ENCODE assay signal across 1 cellular context in genomic region chr3:78670087-78670486, GRCh38.
TF ChIP-seq lines count a peak whose summit lies in the region.

No MANE protein-coding gene starts in this region.

TF ChIP-seq in GM23338, 12 proteins besides CTCF, POLR2A, EP300 and RAD21 (continued from another document):
- TF ChIP-seq, protein P1, sequence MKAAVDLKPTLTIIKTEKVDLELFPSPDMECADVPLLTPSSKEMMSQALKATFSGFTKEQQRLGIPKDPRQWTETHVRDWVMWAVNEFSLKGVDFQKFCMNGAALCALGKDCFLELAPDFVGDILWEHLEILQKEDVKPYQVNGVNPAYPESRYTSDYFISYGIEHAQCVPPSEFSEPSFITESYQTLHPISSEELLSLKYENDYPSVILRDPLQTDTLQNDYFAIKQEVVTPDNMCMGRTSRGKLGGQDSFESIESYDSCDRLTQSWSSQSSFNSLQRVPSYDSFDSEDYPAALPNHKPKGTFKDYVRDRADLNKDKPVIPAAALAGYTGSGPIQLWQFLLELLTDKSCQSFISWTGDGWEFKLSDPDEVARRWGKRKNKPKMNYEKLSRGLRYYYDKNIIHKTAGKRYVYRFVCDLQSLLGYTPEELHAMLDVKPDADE (IDR thresholded peaks at IDR 0.05): no peak
- TF ChIP-seq, protein P2, sequence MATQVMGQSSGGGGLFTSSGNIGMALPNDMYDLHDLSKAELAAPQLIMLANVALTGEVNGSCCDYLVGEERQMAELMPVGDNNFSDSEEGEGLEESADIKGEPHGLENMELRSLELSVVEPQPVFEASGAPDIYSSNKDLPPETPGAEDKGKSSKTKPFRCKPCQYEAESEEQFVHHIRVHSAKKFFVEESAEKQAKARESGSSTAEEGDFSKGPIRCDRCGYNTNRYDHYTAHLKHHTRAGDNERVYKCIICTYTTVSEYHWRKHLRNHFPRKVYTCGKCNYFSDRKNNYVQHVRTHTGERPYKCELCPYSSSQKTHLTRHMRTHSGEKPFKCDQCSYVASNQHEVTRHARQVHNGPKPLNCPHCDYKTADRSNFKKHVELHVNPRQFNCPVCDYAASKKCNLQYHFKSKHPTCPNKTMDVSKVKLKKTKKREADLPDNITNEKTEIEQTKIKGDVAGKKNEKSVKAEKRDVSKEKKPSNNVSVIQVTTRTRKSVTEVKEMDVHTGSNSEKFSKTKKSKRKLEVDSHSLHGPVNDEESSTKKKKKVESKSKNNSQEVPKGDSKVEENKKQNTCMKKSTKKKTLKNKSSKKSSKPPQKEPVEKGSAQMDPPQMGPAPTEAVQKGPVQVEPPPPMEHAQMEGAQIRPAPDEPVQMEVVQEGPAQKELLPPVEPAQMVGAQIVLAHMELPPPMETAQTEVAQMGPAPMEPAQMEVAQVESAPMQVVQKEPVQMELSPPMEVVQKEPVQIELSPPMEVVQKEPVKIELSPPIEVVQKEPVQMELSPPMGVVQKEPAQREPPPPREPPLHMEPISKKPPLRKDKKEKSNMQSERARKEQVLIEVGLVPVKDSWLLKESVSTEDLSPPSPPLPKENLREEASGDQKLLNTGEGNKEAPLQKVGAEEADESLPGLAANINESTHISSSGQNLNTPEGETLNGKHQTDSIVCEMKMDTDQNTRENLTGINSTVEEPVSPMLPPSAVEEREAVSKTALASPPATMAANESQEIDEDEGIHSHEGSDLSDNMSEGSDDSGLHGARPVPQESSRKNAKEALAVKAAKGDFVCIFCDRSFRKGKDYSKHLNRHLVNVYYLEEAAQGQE (IDR thresholded peaks at IDR 0.05; ENCODE audit: unreplicated experiment): no peak
